In genomic region chr6:11040134-11040533, GRCh38 we compare ENCODE assay signal across 15 cellular contexts. TPM values are rescaled to one million over a fixed set of nuclear protein-coding genes. Genes with fewer than 3 reads are reported as not detected.
"Had no signal": no experiment of that assay in that cellular context is flagged by ENCODE, and none has a peak within 500 bp of the region (broad histone marks: within the 10 kb centered on the region; RNA-seq: fewer than 3 reads in every experiment).

No MANE protein-coding gene starts in this region.

- H3K36me3 ChIP-seq: cardiac muscle cell, tibial nerve had no signal

- H3K4me3 Mint-ChIP-seq: activated naive CD4-positive, alpha-beta T cell treated with anti-CD3 and anti-CD28 coated beads for 36 hours; natural killer cell had no signal

- H3K9me3 Mint-ChIP-seq: activated naive CD4-positive, alpha-beta T cell treated with anti-CD3 and anti-CD28 coated beads for 36 hours; activated T-helper 2 cell treated with anti-CD3 and anti-CD28 coated beads, Interferon-gamma antibody, Interleukin-2, Interleukin-4, amounts not matched to agents 10 μg/mL and 5 μg/mL and 100 μg/mL, durations not matched to agents 14 hours and 24 hours and 36 hours; natural killer cell had no signal

- H3K4me3 ChIP-seq: cardiac muscle cell, tibial nerve had no signal

- DNase-seq: activated CD4-positive, alpha-beta T cell treated with anti-CD3 and anti-CD28 coated beads, Interleukin-2, amount 50 U/mL, for 4 hours; activated CD4-positive, CD25-positive, alpha-beta regulatory T cell treated with anti-CD3 and anti-CD28 coated beads, Interleukin-2, amount 50 U/mL, for 72 hours; activated naive CD4-positive, alpha-beta T cell treated with anti-CD3 and anti-CD28 coated beads for 36 hours; kidney glomerular epithelial cell; mesendoderm; natural killer cell; posterior cingulate gyrus; stimulated activated CD4-positive, alpha-beta T cell treated with anti-CD3 and anti-CD28 coated beads, Interleukin-4, amount 100 ng/mL, for 24 hours; stimulated activated naive CD4-positive, alpha-beta T cell treated with Interleukin-2 at 50 U/mL for 16 hours; substantia nigra had no signal

- H3K27ac ChIP-seq: cardiac muscle cell, tibial nerve had no signal

- H3K36me3 Mint-ChIP-seq: natural killer cell had no signal

- H3K27ac Mint-ChIP-seq: activated naive CD4-positive, alpha-beta T cell treated with anti-CD3 and anti-CD28 coated beads for 36 hours; activated T-helper 2 cell treated with anti-CD3 and anti-CD28 coated beads, Interferon-gamma antibody, Interleukin-2, Interleukin-4, amounts not matched to agents 10 μg/mL and 5 μg/mL and 100 μg/mL, durations not matched to agents 14 hours and 24 hours and 36 hours; natural killer cell had no signal

- ATAC-seq: esophagus mucosa, natural killer cell had no signal

RNA-seq across cellular contexts. Expression of gene ELOVL2, which starts 4.0 kb away (rescaled TPM):
- total RNA-seq: activated naive CD4-positive, alpha-beta T cell treated with anti-CD3 and anti-CD28 coated beads for 36 hours; activated T-helper 2 cell treated with anti-CD3 and anti-CD28 coated beads, Interferon-gamma antibody, Interleukin-2, Interleukin-4, amounts not matched to agents 10 μg/mL and 5 μg/mL and 100 μg/mL, durations not matched to agents 14 hours and 24 hours and 36 hours; natural killer cell; T-helper 2 cell treated with Interferon-gamma antibody and Interleukin-4, amounts not matched to agents 100 ng/mL and 5 ng/mL, for 36 hours had no signal
- polyA plus RNA-seq: cardiac muscle cell had no signal
